16 cellular contexts compared by ENCODE assay signal in genomic region chr13:98233127-98233526, GRCh38. TPM values are rescaled to one million over a fixed set of nuclear protein-coding genes. Genes with fewer than 3 reads are reported as not detected.
A peak's percentile ranks its signal among the peaks of the same experiment; 100 is the strongest.
DNase-seq lines count a peak whose midpoint lies in the region; ATAC-seq and TF ChIP-seq lines count a peak whose summit lies in the region.
"Had no signal": no experiment of that assay in that cellular context is flagged by ENCODE, and none has a peak within 500 bp of the region (broad histone marks: within the 10 kb centered on the region; RNA-seq: fewer than 3 reads in every experiment).

No MANE protein-coding gene starts in this region.

- peak overlapping the region; percentile 63 for H2BK5ac ChIP-seq in IMR-90 (ENCODE audit: low read depth, low read length, poor library complexity, severe bottlenecking)

- H3K4me1 ChIP-seq in IMR-90 (ENCODE audit: control insufficient read depth, insufficient read depth, low read length) = peaks cover 15% of the 10 kb centered on the region
- no peaks in the 10 kb centered on the region for H3K4me1 ChIP-seq in upper lobe of right lung
- peaks cover 0 to 6% (median 0%) of the 10 kb centered on the region in 4 donors for H3K4me1 ChIP-seq in transverse colon

- H3K4me3 Mint-ChIP-seq in neural crest cell = no peak overlapping the region
- H3K4me3 Mint-ChIP-seq: CD4-positive, alpha-beta memory T cell had no signal

- peak overlapping the region; percentile 84 for H4K91ac ChIP-seq in IMR-90 (ENCODE audit: insufficient read depth, low read depth, low read length)

- ATAC-seq in IMR-90 (ENCODE audit: low read depth) (no peak), upper lobe of right lung (peak; percentile 53)
- ATAC-seq: HCT116 had no signal

- no peak overlapping the region; the same call in 1 of the 2 replicates for H3K4me2 ChIP-seq in IMR-90 (ENCODE audit: low read depth, low read length)

- no peak for TF ChIP-seq POLR2A in IMR-90 (IDR thresholded peaks at IDR 0.05; ENCODE audit: low read depth, low read length)
- TF ChIP-seq POLR2A in transverse colon (IDR thresholded peaks at IDR 0.05) = no peak

- no peaks in the 10 kb centered on the region for H3K9me3 ChIP-seq in IMR-90 (ENCODE audit: control insufficient read depth, insufficient read depth, low read length)
- H3K9me3 ChIP-seq in upper lobe of right lung = no peaks in the 10 kb centered on the region
- H3K9me3 ChIP-seq in transverse colon = no peaks in the 10 kb centered on the region

- no peak overlapping the region for H2AK9ac ChIP-seq in IMR-90 (replicated peaks; ENCODE audit: low read depth, low read length, poor library complexity)

- peaks cover 1% of the 10 kb centered on the region; the same call in 1 of the 2 replicates for H3K36me3 ChIP-seq in IMR-90 (ENCODE audit: control insufficient read depth, insufficient read depth, low read length)
- no peaks in the 10 kb centered on the region for H3K36me3 ChIP-seq in upper lobe of right lung
- H3K36me3 ChIP-seq in transverse colon = no peaks in the 10 kb centered on the region

- peak overlapping the region; percentile 38 for H3K27ac Mint-ChIP-seq in neural crest cell (ENCODE audit: unreplicated experiment)
- H3K27ac Mint-ChIP-seq: CD4-positive, alpha-beta memory T cell had no signal

- 0 out of 2 replicates have a peak overlapping the region, but pooled peaks have one; percentile 20 for H3K9ac ChIP-seq in IMR-90 (ENCODE audit: low read depth, low read length)

- H2BK120ac ChIP-seq in IMR-90 (ENCODE audit: low read depth, low read length) = peak overlapping the region; percentile 82

- peaks cover 24% of the 10 kb centered on the region for H4K20me1 ChIP-seq in IMR-90 (ENCODE audit: insufficient read depth, low read length)

- CTCF ChIA-PET in IMR-90 (lab: Yijun Ruan, JAX) = no interaction called here

- no CpG with 5 or more reads among the region's 2 CpGs for WGBS in IMR-90 (ENCODE audit: extremely low coverage in 2 of 2, insufficient read length in 1 of 2), 2 experiments
- WGBS in transverse colon (ENCODE audit: low coverage in 1 of 2), 2 donors = 79% methylated on average over 2 of the region's 2 CpGs; no CpG with 5 or more reads in 1 of the 2 donors

- TF ChIP-seq RAD21 in IMR-90 (IDR thresholded peaks at IDR 0.05; ENCODE audit: low read length) = no peak

- H3K27ac ChIP-seq in IMR-90 (ENCODE audit: insufficient read depth, low read length) (peak overlapping the region; percentile 91), upper lobe of right lung (no peak overlapping the region), transverse colon (no peak overlapping the region)

- H3K9me3 Mint-ChIP-seq in neural crest cell = peaks cover 8% of the 10 kb centered on the region

- in situ Hi-C loops in IMR-90 (cut with MboI; ENCODE audit: low sequenced_read_pairs) (no loop called here), transverse colon (cut with MboI; ENCODE audit: low pct_ligation_motif_present in 1 of 4, low pct_unique_long_range_greater_than_20kb in 1 of 4, low sequenced_read_pairs in 3 of 4) (no loop called here)

- BruUV-seq in IMR-90 (replicated peaks; lab: Mats Ljungman, UMichigan) = no TSS peak

- no peak for TF ChIP-seq EP300 in transverse colon (IDR thresholded peaks at IDR 0.05; ENCODE audit: low read depth)

- H3K27me3 ChIP-seq in IMR-90 (ENCODE audit: control insufficient read depth, insufficient read depth, low read length) (no peaks in the 10 kb centered on the region), upper lobe of right lung (no peaks in the 10 kb centered on the region), transverse colon (no peaks in the 10 kb centered on the region)

- peak overlapping the region; percentile 69; the same call in 2 of the 3 replicates for H2BK15ac ChIP-seq in IMR-90 (ENCODE audit: low read depth, low read length)

- peak overlapping the region; percentile 84 for H3K23ac ChIP-seq in IMR-90 (ENCODE audit: low read depth, low read length)

- POLR2A ChIA-PET in IMR-90 (lab: Charles Lee; ENCODE audit: unreplicated experiment) = interaction anchor here (0.6 kb wide), 1 partner anchor 13 kb away, joined by 4 read pairs; no protein-coding TSS in a partner anchor

- H3K4me3 ChIP-seq in IMR-90 (ENCODE audit: insufficient read depth, low read depth, low read length) (no peak overlapping the region), upper lobe of right lung (no peak overlapping the region), transverse colon (no peak overlapping the region)

- H3K4ac ChIP-seq in IMR-90 (ENCODE audit: low read depth, low read length) = peak overlapping the region; percentile 77

- DNase-seq in IMR-90 (no peak), kidney tubule cell (ENCODE audit: low spot score) (peak; percentile 78), neural crest cell (ENCODE audit: low read depth, low spot score) (no peak), upper lobe of right lung (no peak), transverse colon (no peak), medulla oblongata (ENCODE audit: extremely low spot score) (no peak), T-helper 1 cell (no peak)
- DNase-seq: CD4-positive, alpha-beta memory T cell; GF-D8; MV-4-11; NCI-H1436; NCI-H2029 treated with DMSO at 0.1 percent for 48 hours; NCI-H510A treated with DMSO at 0.1 percent for 48 hours; SHP77 treated with DMSO at 0.1 percent for 48 hours had no signal

- H3K4me1 Mint-ChIP-seq in neural crest cell = peaks cover 7% of the 10 kb centered on the region
- H3K4me1 Mint-ChIP-seq: CD4-positive, alpha-beta memory T cell had no signal

- H3K14ac ChIP-seq in IMR-90 (replicated peaks; ENCODE audit: low read depth, low read length) = peak overlapping the region; percentile 68

- H4K5ac ChIP-seq in IMR-90 (ENCODE audit: low read depth, low read length) = peak overlapping the region; percentile 79

- peaks cover 41 to 85% of the 10 kb centered on the region in 2 experiments for H3K79me1 ChIP-seq in IMR-90 (ENCODE audit: low read depth in 1 of 2, low read length in 2 of 2)

- dilution Hi-C loops in IMR-90 (cut with HindIII; ENCODE audit: low sequenced_read_pairs, unreplicated experiment) = no loop called here

- no peak overlapping the region for H2AFZ ChIP-seq in IMR-90 (replicated peaks; ENCODE audit: low read length, poor library complexity)

- no peaks in the 10 kb centered on the region for H3K27me3 Mint-ChIP-seq in neural crest cell (ENCODE audit: low read depth)

- H2BK20ac ChIP-seq in IMR-90 (ENCODE audit: low read depth, low read length) = peak overlapping the region; percentile 81

- H4K8ac ChIP-seq in IMR-90 (ENCODE audit: low read depth in 2 of 2, low read length in 2 of 2) = peak overlapping the region; percentile 50 to 64; a peak in 3 of 4 replicates

- peak overlapping the region; percentile 86; the same call in 1 of the 2 replicates for H3K56ac ChIP-seq in IMR-90 (ENCODE audit: extremely low read depth, insufficient read depth, low read length)

- peaks cover 21% of the 10 kb centered on the region for H3K36me3 Mint-ChIP-seq in neural crest cell (ENCODE audit: low read depth)
- H3K36me3 Mint-ChIP-seq: CD4-positive, alpha-beta memory T cell had no signal

- intact Hi-C loops in IMR-90 (cut with micrococcal nuclease) = no loop called here
- intact Hi-C loops in upper lobe of right lung (cut with DNase I) = no loop called here
- intact Hi-C loops in transverse colon (cut with DNase I; ENCODE audit: low total_unique reads) = no loop called here

- H3K18ac ChIP-seq in IMR-90 (ENCODE audit: low read depth, low read length) = peak overlapping the region; percentile 95

- peaks cover 13% of the 10 kb centered on the region for H3K9me1 ChIP-seq in IMR-90 (ENCODE audit: insufficient read depth, low read length)

- no peak for TF ChIP-seq CTCF in IMR-90 (conservative IDR thresholded peaks at IDR 0.05; ENCODE audit: low read depth, low read length)
- no peak for TF ChIP-seq CTCF in neural crest cell (conservative IDR thresholded peaks at IDR 0.05)
- TF ChIP-seq CTCF in upper lobe of right lung (IDR thresholded peaks at IDR 0.05) = no peak
- no peak for TF ChIP-seq CTCF in transverse colon (IDR thresholded peaks at IDR 0.05)

- H2AK5ac ChIP-seq in IMR-90 (ENCODE audit: low read depth, low read length) = peak overlapping the region; percentile 71

TF ChIP-seq in IMR-90, 13 proteins besides CTCF, POLR2A, EP300 and RAD21:
- TF ChIP-seq BHLHE40 (IDR thresholded peaks at IDR 0.05; ENCODE audit: low read depth, low read length) (no peak), CEBPB (IDR thresholded peaks at IDR 0.05; ENCODE audit: low read depth, low read length) (no peak), CHD1 (IDR thresholded peaks at IDR 0.05; ENCODE audit: low read depth, low read length) (no peak), NFE2L2 (IDR thresholded peaks at IDR 0.05; ENCODE audit: low read depth, low read length) (no peak), MXI1 (IDR thresholded peaks at IDR 0.05; ENCODE audit: borderline replicate concordance, low read depth, low read length) (no peak), ELK1 (IDR thresholded peaks at IDR 0.05; ENCODE audit: borderline replicate concordance, low read depth, low read length) (no peak)
TF ChIP-seq in IMR-90: peak in this region for 0.

RNA-seq across cellular contexts. Expression of gene RNF113B, which starts 56.1 kb away (rescaled TPM):
- total RNA-seq in IMR-90 (2012; rRNA removed) = not detected in 2 replicates
- not detected in 2 replicates for polyA plus RNA-seq in IMR-90 (2012; rRNA removed)
- not detected in 2 replicates for polyA plus RNA-seq in IMR-90 (2012; cell fraction: cytosol; rRNA removed)
- not detected in 2 replicates for polyA plus RNA-seq in IMR-90 (2012; cell fraction: nucleus; rRNA removed; ENCODE audit: low replicate concordance)
- total RNA-seq in neural crest cell = not detected in 2 replicates
- total RNA-seq in upper lobe of right lung = not detected
- not detected for total RNA-seq in transverse colon
- total RNA-seq: CD4-positive, alpha-beta memory T cell; HT-29 had no signal
- polyA plus RNA-seq: CD4-positive, alpha-beta memory T cell had no signal
